1 cellular context compared by ENCODE assay signal in genomic region chr10:100912013-100912608, GRCh38.
TF ChIP-seq lines count a peak whose summit lies in the region.

No MANE protein-coding gene starts in this region.

TF ChIP-seq in GM23338, 12 proteins besides CTCF, POLR2A, EP300 and RAD21:
- TF ChIP-seq, protein P1, sequence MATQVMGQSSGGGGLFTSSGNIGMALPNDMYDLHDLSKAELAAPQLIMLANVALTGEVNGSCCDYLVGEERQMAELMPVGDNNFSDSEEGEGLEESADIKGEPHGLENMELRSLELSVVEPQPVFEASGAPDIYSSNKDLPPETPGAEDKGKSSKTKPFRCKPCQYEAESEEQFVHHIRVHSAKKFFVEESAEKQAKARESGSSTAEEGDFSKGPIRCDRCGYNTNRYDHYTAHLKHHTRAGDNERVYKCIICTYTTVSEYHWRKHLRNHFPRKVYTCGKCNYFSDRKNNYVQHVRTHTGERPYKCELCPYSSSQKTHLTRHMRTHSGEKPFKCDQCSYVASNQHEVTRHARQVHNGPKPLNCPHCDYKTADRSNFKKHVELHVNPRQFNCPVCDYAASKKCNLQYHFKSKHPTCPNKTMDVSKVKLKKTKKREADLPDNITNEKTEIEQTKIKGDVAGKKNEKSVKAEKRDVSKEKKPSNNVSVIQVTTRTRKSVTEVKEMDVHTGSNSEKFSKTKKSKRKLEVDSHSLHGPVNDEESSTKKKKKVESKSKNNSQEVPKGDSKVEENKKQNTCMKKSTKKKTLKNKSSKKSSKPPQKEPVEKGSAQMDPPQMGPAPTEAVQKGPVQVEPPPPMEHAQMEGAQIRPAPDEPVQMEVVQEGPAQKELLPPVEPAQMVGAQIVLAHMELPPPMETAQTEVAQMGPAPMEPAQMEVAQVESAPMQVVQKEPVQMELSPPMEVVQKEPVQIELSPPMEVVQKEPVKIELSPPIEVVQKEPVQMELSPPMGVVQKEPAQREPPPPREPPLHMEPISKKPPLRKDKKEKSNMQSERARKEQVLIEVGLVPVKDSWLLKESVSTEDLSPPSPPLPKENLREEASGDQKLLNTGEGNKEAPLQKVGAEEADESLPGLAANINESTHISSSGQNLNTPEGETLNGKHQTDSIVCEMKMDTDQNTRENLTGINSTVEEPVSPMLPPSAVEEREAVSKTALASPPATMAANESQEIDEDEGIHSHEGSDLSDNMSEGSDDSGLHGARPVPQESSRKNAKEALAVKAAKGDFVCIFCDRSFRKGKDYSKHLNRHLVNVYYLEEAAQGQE (IDR thresholded peaks at IDR 0.05; ENCODE audit: unreplicated experiment): no peak
- TF ChIP-seq NANOG (IDR thresholded peaks at IDR 0.05; ENCODE audit: borderline replicate concordance): no peak
- TF ChIP-seq, protein P2, sequence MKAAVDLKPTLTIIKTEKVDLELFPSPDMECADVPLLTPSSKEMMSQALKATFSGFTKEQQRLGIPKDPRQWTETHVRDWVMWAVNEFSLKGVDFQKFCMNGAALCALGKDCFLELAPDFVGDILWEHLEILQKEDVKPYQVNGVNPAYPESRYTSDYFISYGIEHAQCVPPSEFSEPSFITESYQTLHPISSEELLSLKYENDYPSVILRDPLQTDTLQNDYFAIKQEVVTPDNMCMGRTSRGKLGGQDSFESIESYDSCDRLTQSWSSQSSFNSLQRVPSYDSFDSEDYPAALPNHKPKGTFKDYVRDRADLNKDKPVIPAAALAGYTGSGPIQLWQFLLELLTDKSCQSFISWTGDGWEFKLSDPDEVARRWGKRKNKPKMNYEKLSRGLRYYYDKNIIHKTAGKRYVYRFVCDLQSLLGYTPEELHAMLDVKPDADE (IDR thresholded peaks at IDR 0.05): no peak
- no peak for TF ChIP-seq STAT1 (IDR thresholded peaks at IDR 0.05; ENCODE audit: unreplicated experiment)
